8 cellular contexts compared by ENCODE assay signal in the genomic region with DNA sequence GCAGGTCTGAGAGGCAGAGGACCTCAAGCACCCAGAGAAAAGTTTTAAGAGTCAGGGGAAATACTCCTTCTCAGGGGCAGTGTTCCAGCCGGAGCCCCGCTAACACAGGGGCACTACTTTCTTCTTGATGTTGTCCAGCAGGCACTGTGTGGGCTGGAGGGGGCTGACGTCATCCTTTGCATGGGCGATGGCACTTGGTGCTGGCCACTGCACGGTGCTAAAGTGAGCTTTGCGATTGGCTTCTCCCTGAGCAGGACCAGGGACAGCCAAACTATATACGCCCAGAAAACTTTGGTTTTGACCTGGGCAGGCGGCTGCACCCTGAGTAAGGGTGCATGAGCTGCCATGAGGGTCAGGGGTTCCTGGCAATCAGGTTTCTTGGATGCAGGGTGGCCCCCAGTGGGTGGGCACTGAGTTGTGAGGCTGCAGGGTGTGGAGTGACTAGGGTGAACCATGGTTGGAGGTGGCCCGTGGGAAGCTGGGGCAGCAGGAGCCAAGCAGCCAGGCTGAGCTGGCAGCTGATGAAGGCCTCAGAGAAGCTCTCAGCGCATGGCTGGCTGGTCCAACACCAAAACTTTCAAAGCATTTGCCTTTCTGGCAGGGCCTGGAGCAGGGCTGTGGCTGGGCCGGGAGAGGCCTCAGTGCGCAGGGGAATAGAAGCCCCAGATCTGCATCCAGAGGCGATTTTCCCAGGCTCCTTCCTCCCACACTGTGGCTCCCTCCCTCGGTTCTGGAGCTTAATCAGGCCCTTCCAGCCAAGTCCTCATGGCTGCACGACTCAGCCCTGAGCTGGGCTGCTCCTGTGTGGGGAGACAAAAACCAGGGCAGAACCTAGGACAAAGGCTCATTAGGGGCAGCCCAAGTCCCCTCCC. TPM values are rescaled to one million over a fixed set of nuclear protein-coding genes. Genes with fewer than 3 reads are reported as not detected.
DNase-seq lines count a peak whose midpoint lies in the region; ATAC-seq and TF ChIP-seq lines count a peak whose summit lies in the region.

No MANE protein-coding gene starts in this region.

- DNase-seq in CD8-positive, alpha-beta memory T cell, result no peak
- DNase-seq in T-cell (no peak), globus pallidus (ENCODE audit: low spot score) (peak; percentile 59), progenitor cell of endocrine pancreas (ENCODE audit: low spot score, unreplicated experiment) (no peak), SIG-M5 (lab: John Stamatoyannopoulos, UW) (no peak)

- CTCF ChIA-PET in CD8-positive, alpha-beta memory T cell (lab: Charles Lee), result interaction anchor here (0.8 to 5.9 kb wide), 11 partner anchors 8 to 412 kb away, joined by 3 to 45 read pairs (median 4); no protein-coding TSS in a partner anchor
- CTCF ChIA-PET in T-cell (lab: Charles Lee), result interaction anchor here (1.1 to 1.6 kb wide), 3 partner anchors 19 to 409 kb away, joined by 3 to 4 read pairs (median 3); a partner anchor contains a TSS

- H3K4me1 ChIP-seq in CD8-positive, alpha-beta memory T cell (ENCODE audit: insufficient read depth, low read length), result peaks cover 14% of the 10 kb centered on the region

- no peak overlapping the region for H3K4me3 Mint-ChIP-seq in CD8-positive, alpha-beta memory T cell
- H3K4me3 Mint-ChIP-seq in T-cell (no peak overlapping the region), progenitor cell of endocrine pancreas (ENCODE audit: low read depth) (no peak overlapping the region)

- POLR2A ChIA-PET in CD8-positive, alpha-beta memory T cell (lab: Charles Lee), result no interaction called here
- POLR2A ChIA-PET in T-cell (lab: Charles Lee), result no interaction called here

- no peak overlapping the region for H3K4me3 ChIP-seq in CD8-positive, alpha-beta memory T cell (ENCODE audit: low read length)

- H3K27me3 Mint-ChIP-seq in CD8-positive, alpha-beta memory T cell, result peaks cover 0 to under 1% of the 10 kb centered on the region in 2 donors
- H3K27me3 Mint-ChIP-seq in T-cell (no peaks in the 10 kb centered on the region), progenitor cell of endocrine pancreas (peaks cover 5% of the 10 kb centered on the region)

- no peak for TF ChIP-seq CTCF in progenitor cell of endocrine pancreas (IDR thresholded peaks at IDR 0.05; ENCODE audit: unreplicated experiment)

- peaks cover 0 to 39% (median 0%) of the 10 kb centered on the region in 3 donors for H3K36me3 Mint-ChIP-seq in CD8-positive, alpha-beta memory T cell
- peaks cover 3% of the 10 kb centered on the region for H3K36me3 Mint-ChIP-seq in T-cell
- peaks cover under 1% of the 10 kb centered on the region for H3K36me3 Mint-ChIP-seq in progenitor cell of endocrine pancreas (ENCODE audit: insufficient read depth)

- H3K27ac ChIP-seq in CD8-positive, alpha-beta memory T cell (ENCODE audit: low read depth, low read length), result peak overlapping the region; percentile 57

- H3K9me3 Mint-ChIP-seq in CD8-positive, alpha-beta memory T cell, result no peaks in the 10 kb centered on the region
- no peaks in the 10 kb centered on the region for H3K9me3 Mint-ChIP-seq in T-cell
- no peaks in the 10 kb centered on the region for H3K9me3 Mint-ChIP-seq in progenitor cell of endocrine pancreas (ENCODE audit: low read depth)

- H3K36me3 ChIP-seq in CD8-positive, alpha-beta memory T cell (ENCODE audit: insufficient read depth, low read length), result peaks cover 8% of the 10 kb centered on the region

- peak overlapping the region in 6 of 8 donors; percentile 12 to 72 (median 52) for H3K27ac Mint-ChIP-seq in CD8-positive, alpha-beta memory T cell
- H3K27ac Mint-ChIP-seq in T-cell (peak overlapping the region; percentile 59 to 74), progenitor cell of endocrine pancreas (peak overlapping the region; percentile 45)

- no peaks in the 10 kb centered on the region for H3K27me3 ChIP-seq in CD8-positive, alpha-beta memory T cell (ENCODE audit: insufficient read depth, low read length, poor library complexity, severe bottlenecking)

- ATAC-seq in T-cell (replicated peaks in 1 of 4), result no peak
- ATAC-seq in HG03442 (IDR thresholded peaks at IDR 0.05; ENCODE audit: unreplicated experiment), result no peak
- ATAC-seq in HG02642 (IDR thresholded peaks at IDR 0.05; ENCODE audit: poor library complexity, unreplicated experiment), result no peak
- no peak for ATAC-seq in HG02610 (IDR thresholded peaks at IDR 0.05; ENCODE audit: unreplicated experiment)

- no peaks in the 10 kb centered on the region for H3K9me3 ChIP-seq in CD8-positive, alpha-beta memory T cell (ENCODE audit: low read length)

- peaks cover 13 to 20% (median 17%) of the 10 kb centered on the region in 3 donors for H3K4me1 Mint-ChIP-seq in CD8-positive, alpha-beta memory T cell
- H3K4me1 Mint-ChIP-seq in T-cell, result peaks cover 16 to 26% (median 21%) of the 10 kb centered on the region in 3 donors
- H3K4me1 Mint-ChIP-seq in progenitor cell of endocrine pancreas (ENCODE audit: low read depth), result peaks cover 12% of the 10 kb centered on the region

RNA-seq across cellular contexts. Expression of a gene that starts 18.3 kb away (rescaled TPM):
- total RNA-seq in CD8-positive, alpha-beta memory T cell, result 10 to 100 TPM; 60.4 to 60.6 TPM
- polyA plus RNA-seq in CD8-positive, alpha-beta memory T cell, result 65.2 TPM
- total RNA-seq in T-cell (10 to 100 TPM; 22.9 to 34.9 (median 30.6) TPM), progenitor cell of endocrine pancreas (39.8 and 41.9 TPM in 2 replicates)

RNA-seq across cellular contexts. Expression of a gene that starts 24.4 kb away (rescaled TPM):
- not detected for total RNA-seq in CD8-positive, alpha-beta memory T cell
- polyA plus RNA-seq in CD8-positive, alpha-beta memory T cell, result 1.3 TPM
- not detected for total RNA-seq in T-cell
- 0.29 and 0.31 TPM in 2 replicates for total RNA-seq in progenitor cell of endocrine pancreas

RNA-seq across cellular contexts. Expression of a gene that starts 33.6 kb away (rescaled TPM):
- 10 to 100 TPM; 27.6 to 27.7 TPM for total RNA-seq in CD8-positive, alpha-beta memory T cell
- polyA plus RNA-seq in CD8-positive, alpha-beta memory T cell, result 16.0 TPM
- total RNA-seq in T-cell, result 10 to 100 TPM; 16.6 to 32.1 (median 28.9) TPM
- 31.4 and 31.8 TPM in 2 replicates for total RNA-seq in progenitor cell of endocrine pancreas

RNA-seq across cellular contexts. Expression of a gene that starts 40.2 kb away (rescaled TPM):
- 10 to 100 TPM; 44.2 to 45.4 TPM for total RNA-seq in CD8-positive, alpha-beta memory T cell
- 3.9 TPM for polyA plus RNA-seq in CD8-positive, alpha-beta memory T cell
- 10 to 100 TPM; 58.4 to 87.0 (median 75.2) TPM for total RNA-seq in T-cell
- 83.8 and 84.1 TPM in 2 replicates for total RNA-seq in progenitor cell of endocrine pancreas
